In the genomic region with DNA sequence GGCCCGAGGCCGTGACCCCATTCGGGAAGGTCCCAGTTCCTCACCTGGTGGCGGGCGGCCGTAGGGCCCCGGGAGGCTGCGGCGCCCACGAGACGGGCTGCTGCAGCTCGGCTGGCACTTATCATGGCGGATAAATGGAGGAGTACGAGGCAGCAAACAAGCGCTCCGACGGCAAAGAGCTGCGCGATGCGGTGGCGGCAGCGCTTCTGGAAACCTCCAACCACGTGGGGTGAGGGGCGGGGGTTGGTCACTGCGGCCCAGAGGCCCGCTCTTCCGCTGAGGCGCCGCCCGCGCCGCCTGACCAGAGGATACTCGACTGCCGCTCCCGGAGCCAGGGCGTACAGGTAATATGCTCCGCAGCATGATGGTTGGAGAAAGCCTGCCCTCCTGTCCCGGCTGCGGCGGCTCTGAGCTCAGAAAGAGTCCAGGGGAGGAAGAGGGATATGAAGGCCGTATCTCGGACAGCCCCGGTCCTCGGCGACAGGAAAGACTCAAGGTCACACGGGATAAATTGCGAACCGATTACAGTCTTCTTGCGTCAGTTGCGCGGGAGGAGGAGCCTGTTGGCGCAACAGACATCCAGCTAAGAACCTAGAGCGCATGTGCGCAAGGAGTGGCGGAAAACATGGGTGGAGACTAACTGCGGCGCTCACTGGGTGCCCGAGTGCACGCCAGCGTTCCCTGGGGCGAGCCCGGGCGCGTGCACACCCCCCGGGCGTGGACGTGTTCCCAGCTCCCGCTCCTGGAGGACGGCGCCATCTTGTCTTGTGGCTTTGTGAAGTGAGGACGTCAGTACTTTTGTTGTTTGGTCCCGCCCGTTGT, we compare ENCODE assay signal across 8 cellular contexts.
DNase-seq lines count a peak whose midpoint lies in the region; ATAC-seq lines count a peak whose summit lies in the region.

TSS of gene HSPA9 (minus strand) at position 208 of the 822 bp plus-strand sequence. CDS start at position 125, 83 bp downstream.

- ATAC-seq in GM19372 (IDR thresholded peaks at IDR 0.05; ENCODE audit: low read depth, unreplicated experiment) (peak; percentile 75), HG03558 (IDR thresholded peaks at IDR 0.05; ENCODE audit: extremely low read depth, unreplicated experiment) (peak; percentile 76)

- DNase-seq in C1 segment of cervical spinal cord (lab: John Stamatoyannopoulos, UW) (peak; percentile 96 to 99 (median 98)), NCI-H748 treated with DMSO at 0.1 percent for 48 hours (lab: John Stamatoyannopoulos, UW) (peak; percentile 97), dedifferentiated amniotic fluid mesenchymal stem cell (ENCODE audit: extremely low spot score) (peak; percentile 99), left kidney (ENCODE audit: low read depth, low spot score) (peak; percentile 100)
- DNase-seq in activated CD4-positive, alpha-beta T cell treated with anti-CD3 and anti-CD28 coated beads, Interleukin-2, amount 50 U/mL, for 24 hours (ENCODE audit: low read depth in 1 of 2, low spot score in 1 of 2) = peak; percentile 92 to 97
- peak; percentile 96 for DNase-seq in stimulated activated CD4-positive, alpha-beta T cell treated with anti-CD3 and anti-CD28 coated beads, Interleukin-2, amount 100 ng/mL, for 24 hours

Comparison
In these comparisons a context has a peak if more than half of its experiments do, and no peak if none do; other contexts are left out.
1. Peak in every context shown above with its lines: DNase-seq and ATAC-seq.